8 cellular contexts compared by ENCODE assay signal in the genomic region with DNA sequence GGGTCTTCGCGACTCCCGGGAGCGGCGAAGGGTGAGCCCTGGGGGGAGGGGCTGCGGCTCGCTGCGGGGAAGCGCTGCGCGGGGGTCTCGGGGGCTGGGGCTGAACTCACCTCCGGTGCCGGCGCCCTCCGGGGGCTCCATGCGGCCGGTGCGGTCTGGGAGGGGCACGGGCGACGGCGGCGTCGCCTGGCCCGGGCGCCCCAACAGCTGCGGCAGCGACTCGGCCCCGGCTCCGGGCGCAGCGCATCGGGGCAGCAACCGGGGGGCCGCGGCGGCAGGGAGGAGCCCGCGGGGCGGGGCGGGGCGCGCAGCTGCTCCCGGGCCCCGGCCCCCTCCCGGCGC. TPM values are rescaled to one million over a fixed set of nuclear protein-coding genes. Genes with fewer than 3 reads are reported as not detected.
DNase-seq lines count a peak whose midpoint lies in the region; ATAC-seq, FAIRE-seq and TF ChIP-seq lines count a peak whose summit lies in the region.

A gene with protein sequence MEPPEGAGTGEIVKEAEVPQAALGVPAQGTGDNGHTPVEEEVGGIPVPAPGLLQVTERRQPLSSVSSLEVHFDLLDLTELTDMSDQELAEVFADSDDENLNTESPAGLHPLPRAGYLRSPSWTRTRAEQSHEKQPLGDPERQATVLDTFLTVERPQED (minus strand): TSS at position 256 of the 342 bp plus-strand sequence. CDS start 115 bp downstream, at position 141.

- H3K9me3 ChIP-seq in iPS DF 6.9 (ENCODE audit: control insufficient read depth, insufficient read depth, low read length): no peaks in the 10 kb centered on the region
- H3K9me3 ChIP-seq in small intestine (ENCODE audit: control insufficient read depth, low read depth): no peaks in the 10 kb centered on the region

- no peak within 1 kb of the TSS for H3K27ac Mint-ChIP-seq in activated T-helper 1 cell treated with anti-CD3 and anti-CD28 coated beads, Interleukin-12 subunit alpha, Interleukin-12 subunit beta, Interleukin-2, Interleukin-4 antibody, amounts not matched to agents 30 ng/mL and 10 ng/mL and 1 ng/mL, durations not matched to agents 14 hours and 24 hours and 36 hours

- TF ChIP-seq CTCF in HFF-Myc (IDR thresholded peaks at IDR 0.05; ENCODE audit: low read depth, low read length, missing control alignments): no peak

- H3K36me3 Mint-ChIP-seq in activated T-helper 1 cell treated with anti-CD3 and anti-CD28 coated beads, Interleukin-12 subunit alpha, Interleukin-12 subunit beta, Interleukin-2, Interleukin-4 antibody, amounts not matched to agents 30 ng/mL and 10 ng/mL and 1 ng/mL, durations not matched to agents 14 hours and 24 hours and 36 hours (ENCODE audit: low read depth): peaks cover 4% of the 10 kb centered on the region

- peak within 1 kb of the TSS; percentile 53 for H3K4me3 ChIP-seq in HFF-Myc (replicated peaks; ENCODE audit: low read depth, low read length)
- peak within 1 kb of the TSS; percentile 68 for H3K4me3 ChIP-seq in iPS DF 6.9 (ENCODE audit: low read length)
- H3K4me3 ChIP-seq in small intestine (ENCODE audit: low read depth in 1 of 2, low read length in 2 of 2): peak within 1 kb of the TSS; percentile 42 to 67

- H3K27me3 Mint-ChIP-seq in activated T-helper 1 cell treated with anti-CD3 and anti-CD28 coated beads, Interleukin-12 subunit alpha, Interleukin-12 subunit beta, Interleukin-2, Interleukin-4 antibody, amounts not matched to agents 30 ng/mL and 10 ng/mL and 1 ng/mL, durations not matched to agents 14 hours and 24 hours and 36 hours (ENCODE audit: insufficient read depth): peaks cover 20% of the 10 kb centered on the region

- ATAC-seq in HG03095 (IDR thresholded peaks at IDR 0.05; ENCODE audit: unreplicated experiment): no peak

- no peaks in the 10 kb centered on the region for H3K27me3 ChIP-seq in iPS DF 6.9 (ENCODE audit: control insufficient read depth, insufficient read depth, low read length)
- no peaks in the 10 kb centered on the region for H3K27me3 ChIP-seq in small intestine (ENCODE audit: control insufficient read depth in 2 of 2, insufficient read depth in 2 of 2, low read length in 2 of 2)

- H3K4me1 Mint-ChIP-seq in activated T-helper 1 cell treated with anti-CD3 and anti-CD28 coated beads, Interleukin-12 subunit alpha, Interleukin-12 subunit beta, Interleukin-2, Interleukin-4 antibody, amounts not matched to agents 30 ng/mL and 10 ng/mL and 1 ng/mL, durations not matched to agents 14 hours and 24 hours and 36 hours (ENCODE audit: low read depth): peaks cover 9% of the 10 kb centered on the region

- intact Hi-C loops in activated T-helper 1 cell treated with anti-CD3 and anti-CD28 coated beads, Interleukin-12 subunit alpha, Interleukin-12 subunit beta, Interleukin-2, Interleukin-4 antibody, amounts not matched to agents 30 ng/mL and 10 ng/mL and 1 ng/mL, durations not matched to agents 14 hours and 24 hours and 36 hours (cut with micrococcal nuclease): no loop called here

- no peak within 1 kb of the TSS for H3K27ac ChIP-seq in iPS DF 6.9 (ENCODE audit: low read length)
- no peak within 1 kb of the TSS for H3K27ac ChIP-seq in small intestine (ENCODE audit: low read depth in 1 of 2, low read length in 1 of 2)

- H3K9me3 Mint-ChIP-seq in activated T-helper 1 cell treated with anti-CD3 and anti-CD28 coated beads, Interleukin-12 subunit alpha, Interleukin-12 subunit beta, Interleukin-2, Interleukin-4 antibody, amounts not matched to agents 30 ng/mL and 10 ng/mL and 1 ng/mL, durations not matched to agents 14 hours and 24 hours and 36 hours: peaks cover 3% of the 10 kb centered on the region

- no CpG with 5 or more reads among the region's 49 CpGs for WGBS in iPS DF 6.9 (ENCODE audit: insufficient coverage, insufficient read length)
- 0 to 1% (median 0%) methylated on average over 3 to 49 of the region's 49 CpGs for WGBS in small intestine, 3 donors

- H3K4me1 ChIP-seq in iPS DF 6.9 (ENCODE audit: control insufficient read depth, insufficient read depth, low read length) (peaks cover 6% of the 10 kb centered on the region; the same call in 1 of the 2 replicates), small intestine (ENCODE audit: control insufficient read depth in 2 of 2, insufficient read depth in 1 of 2, low read depth in 1 of 2, low read length in 1 of 2) (peaks cover 0 to 4% of the 10 kb centered on the region in 2 donors)

- H3K36me3 ChIP-seq in iPS DF 6.9 (ENCODE audit: control insufficient read depth, insufficient read depth, low read length) (peaks cover 3% of the 10 kb centered on the region; the same call in 1 of the 2 replicates), small intestine (ENCODE audit: control insufficient read depth in 2 of 2, insufficient read depth in 2 of 2, low read length in 2 of 2) (no peaks in the 10 kb centered on the region)

- peak within 1 kb of the TSS; percentile 73 for H3K4me3 Mint-ChIP-seq in activated T-helper 1 cell treated with anti-CD3 and anti-CD28 coated beads, Interleukin-12 subunit alpha, Interleukin-12 subunit beta, Interleukin-2, Interleukin-4 antibody, amounts not matched to agents 30 ng/mL and 10 ng/mL and 1 ng/mL, durations not matched to agents 14 hours and 24 hours and 36 hours

- no peak for DNase-seq in HFF-Myc (ENCODE audit: extremely low read depth, low read depth)
- no peak for DNase-seq in activated T-helper 1 cell treated with anti-CD3 and anti-CD28 coated beads, Interleukin-12 subunit alpha, Interleukin-12 subunit beta, Interleukin-2, Interleukin-4 antibody, amounts not matched to agents 30 ng/mL and 10 ng/mL and 1 ng/mL, durations not matched to agents 14 hours and 24 hours and 36 hours (ENCODE audit: low spot score)
- DNase-seq in iPS DF 6.9 (ENCODE audit: low read depth, low spot score): no peak
- no peak for DNase-seq in small intestine
- no peak for DNase-seq in stimulated activated CD4-positive, alpha-beta T cell treated with anti-CD3 and anti-CD28 coated beads, Interleukin-4, amount 100 ng/mL, for 4 hours
- DNase-seq in activated effector memory CD4-positive, alpha-beta T cell treated with anti-CD3 and anti-CD28 coated beads, Interleukin-2, amount 50 U/mL, for 16 hours: no peak
- no peak for DNase-seq in OCI-M2 (lab: John Stamatoyannopoulos, UW; ENCODE audit: unreplicated experiment)

- no peak for FAIRE-seq in small intestine (lab: Jason Lieb, UNC)

RNA-seq across cellular contexts. Expression of the gene that starts here (rescaled TPM):
- total RNA-seq in activated T-helper 1 cell treated with anti-CD3 and anti-CD28 coated beads, Interleukin-12 subunit alpha, Interleukin-12 subunit beta, Interleukin-2, Interleukin-4 antibody, amounts not matched to agents 30 ng/mL and 10 ng/mL and 1 ng/mL, durations not matched to agents 14 hours and 24 hours and 36 hours: 0.18 TPM in 1 of 2 replicates, not detected in the other
- polyA plus RNA-seq in small intestine: 1 to 10 TPM in 1 of 3 donors, under 1 TPM in 1, not detected in 1; 0.67 to 2.2 TPM
